8 cellular contexts compared by ENCODE assay signal in the genomic region with DNA sequence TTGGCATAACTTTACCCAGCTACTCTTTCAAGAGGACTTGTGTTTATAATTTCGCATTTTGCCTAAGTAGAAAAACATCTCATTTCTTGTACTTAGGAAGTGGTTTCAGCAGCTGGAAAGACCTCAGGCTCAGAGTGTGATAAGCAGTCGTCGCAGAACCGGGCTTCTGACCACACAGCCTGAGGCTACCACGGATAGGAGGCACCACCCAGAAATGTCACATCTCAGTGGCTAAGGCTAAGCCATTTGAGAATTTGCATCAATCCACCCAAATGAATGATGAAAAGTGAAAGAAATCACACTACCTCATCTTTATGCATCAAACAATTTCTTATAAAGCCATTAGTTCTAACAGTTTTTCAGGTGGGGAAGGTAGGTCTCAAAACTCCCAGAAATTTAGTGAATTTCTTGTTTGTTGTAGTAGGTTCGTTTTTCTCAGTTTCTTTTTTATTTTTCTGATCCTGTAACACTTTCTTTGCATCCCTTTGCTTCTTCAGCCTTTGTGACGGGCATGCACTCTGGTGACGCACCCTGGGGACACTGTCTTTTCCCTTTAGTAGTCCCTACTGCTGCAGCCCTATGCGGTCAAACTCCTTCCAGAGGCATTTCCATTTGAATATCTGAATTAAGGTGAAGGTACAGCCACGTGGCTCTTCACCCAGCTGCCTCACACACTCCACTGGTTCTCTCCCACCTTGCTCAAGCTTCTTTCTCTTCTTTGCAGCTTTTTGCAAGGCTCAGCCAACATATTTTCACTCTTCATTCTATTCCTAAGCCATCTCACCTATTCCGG.
DNase-seq lines count a peak whose midpoint lies in the region; ATAC-seq and TF ChIP-seq lines count a peak whose summit lies in the region.

No MANE protein-coding gene starts in this region.

- no peaks in the 10 kb centered on the region for H3K27me3 ChIP-seq in right atrium auricular region
- H3K27me3 ChIP-seq in effector memory CD4-positive, alpha-beta T cell (replicated peaks; ENCODE audit: control insufficient read depth, insufficient read depth, low read length, poor library complexity, severe bottlenecking) = no peaks in the 10 kb centered on the region
- no peaks in the 10 kb centered on the region for H3K27me3 ChIP-seq in ovary

- no peak for TF ChIP-seq EP300 in ovary (IDR thresholded peaks at IDR 0.05)

- TF ChIP-seq POLR2A in ovary (IDR thresholded peaks at IDR 0.05) = no peak

- no peaks in the 10 kb centered on the region for H3K9me3 ChIP-seq in right atrium auricular region
- H3K9me3 ChIP-seq in effector memory CD4-positive, alpha-beta T cell (ENCODE audit: control insufficient read depth, low read length) = no peaks in the 10 kb centered on the region
- H3K9me3 ChIP-seq in ovary = no peaks in the 10 kb centered on the region

- H3K4me1 ChIP-seq in right atrium auricular region (no peaks in the 10 kb centered on the region), ovary (ENCODE audit: insufficient read depth) (peaks cover 1% of the 10 kb centered on the region)
- H3K4me1 ChIP-seq in effector memory CD4-positive, alpha-beta T cell (ENCODE audit: control insufficient read depth, insufficient read depth, low read length, poor library complexity, severe bottlenecking) = peaks cover 19% of the 10 kb centered on the region

- H3K36me3 ChIP-seq in right atrium auricular region (no peaks in the 10 kb centered on the region), ovary (no peaks in the 10 kb centered on the region)
- no peaks in the 10 kb centered on the region for H3K36me3 ChIP-seq in effector memory CD4-positive, alpha-beta T cell (ENCODE audit: control insufficient read depth, insufficient read depth, low read length)

- TF ChIP-seq CTCF in right atrium auricular region (IDR thresholded peaks at IDR 0.05) = no peak
- no peak for TF ChIP-seq CTCF in ovary (IDR thresholded peaks at IDR 0.05)

- ATAC-seq in left ventricle myocardium superior = peak; percentile 41
- ATAC-seq in HG02678 (IDR thresholded peaks at IDR 0.05; ENCODE audit: unreplicated experiment) = peak; percentile 77

- DNase-seq in left ventricle myocardium superior (peak; percentile 38), right atrium auricular region (ENCODE audit: low spot score) (no peak), NCI-H460 (ENCODE audit: extremely low read depth, low read depth) (peak; percentile 9), ovary (no peak), NCI-H446 treated with DMSO at 0.1 percent for 48 hours (lab: John Stamatoyannopoulos, UW) (no peak), NCI-H748 treated with DMSO at 0.1 percent for 48 hours (lab: John Stamatoyannopoulos, UW) (no peak)
- peak; percentile 12 to 15 (median 13) for DNase-seq in effector memory CD4-positive, alpha-beta T cell

- intact Hi-C loops in left ventricle myocardium superior (cut with micrococcal nuclease) = no loop called here
- intact Hi-C loops in ovary (cut with DNase I) = no loop called here

- no peak overlapping the region for H3K27ac ChIP-seq in right atrium auricular region
- no peak overlapping the region for H3K27ac ChIP-seq in effector memory CD4-positive, alpha-beta T cell (ENCODE audit: insufficient read depth, low read length, poor library complexity, severe bottlenecking)
- H3K27ac ChIP-seq in ovary = no peak overlapping the region

- 41 to 51% (median 44%) methylated on average over 11 of the region's 11 CpGs for WGBS in ovary, 3 donors

- H3K4me3 ChIP-seq in right atrium auricular region (no peak overlapping the region), ovary (no peak overlapping the region)
- peak overlapping the region; percentile 14 for H3K4me3 ChIP-seq in effector memory CD4-positive, alpha-beta T cell (ENCODE audit: insufficient read depth, low read depth, low read length, poor library complexity, severe bottlenecking)

Comparison
In these comparisons a context has a peak if more than half of its experiments do, and no peak if none do; other contexts are left out.
1. DNase-seq: peak in left ventricle myocardium superior (single experiment), NCI-H460 (single experiment) and effector memory CD4-positive, alpha-beta T cell (3 of 3); none in right atrium auricular region (single experiment), ovary (0 of 5), NCI-H446 treated with DMSO at 0.1 percent for 48 hours (single experiment) and NCI-H748 treated with DMSO at 0.1 percent for 48 hours (single experiment).